In genomic region chr5:59709346-59709821, GRCh38 we compare ENCODE assay signal across 18 cellular contexts.
DNase-seq lines count a peak whose midpoint lies in the region; ATAC-seq lines count a peak whose summit lies in the region.
"Had no signal": no experiment of that assay in that cellular context is flagged by ENCODE, and none has a peak within 500 bp of the region (broad histone marks: within the 10 kb centered on the region; RNA-seq: fewer than 3 reads in every experiment).

No MANE protein-coding gene starts in this region.

- H3K36me3 Mint-ChIP-seq in activated naive CD4-positive, alpha-beta T cell treated with anti-CD3 and anti-CD28 coated beads, Interleukin-2, amount 50 U/mL, for 72 hours = peaks cover 0 to 9% of the 10 kb centered on the region in 2 donors

- peaks cover 2% of the 10 kb centered on the region; the same call in 1 of the 2 replicates for H3K36me3 ChIP-seq in ES-I3 (ENCODE audit: insufficient read depth, low read length)

- no peak for ATAC-seq in activated naive CD4-positive, alpha-beta T cell treated with anti-CD3 and anti-CD28 coated beads, Interleukin-2, amount 50 U/mL, for 72 hours
- ATAC-seq in Right ventricle myocardium superior (ENCODE audit: poor library complexity) = no peak
- ATAC-seq: Panc1 had no signal

- H3K27ac ChIP-seq in epithelial cell of prostate = peak overlapping the region; percentile 34

- intact Hi-C loops in Right ventricle myocardium superior (cut with DNase I) = no loop called here

- H3K4me1 ChIP-seq in ES-I3 (ENCODE audit: insufficient read depth, low read length) = peaks cover 33% of the 10 kb centered on the region; the same call in 1 of the 2 replicates

- H3K9me3 Mint-ChIP-seq in activated naive CD4-positive, alpha-beta T cell treated with anti-CD3 and anti-CD28 coated beads, Interleukin-2, amount 50 U/mL, for 72 hours = peaks cover 7 to 8% of the 10 kb centered on the region in 2 donors

- H3K9ac ChIP-seq in ES-I3 (ENCODE audit: low read depth, low read length) = peak overlapping the region; percentile 33; the same call in 1 of the 2 replicates

- DNase-seq in NCI-H69 (lab: John Stamatoyannopoulos, UW) = peak; percentile 90
- DNase-seq in epithelial cell of prostate (ENCODE audit: low read depth, low spot score) = no peak
- peak; percentile 25 for DNase-seq in myocyte (ENCODE audit: low read depth)
- no peak for DNase-seq in activated naive CD4-positive, alpha-beta T cell treated with anti-CD3 and anti-CD28 coated beads, Interleukin-2, amount 50 U/mL, for 72 hours (ENCODE audit: low spot score in 2 of 2)
- DNase-seq in activated T-cell treated with anti-CD3 and anti-CD28 coated beads for 4 hours = no peak
- no peak for DNase-seq in foreskin melanocyte
- DNase-seq in Right ventricle myocardium superior = no peak
- DNase-seq: activated CD4-positive, alpha-beta T cell treated with anti-CD3 and anti-CD28 coated beads for 1 hour; AML-193; cortex of kidney; KG1; NCI-H1694 treated with DMSO at 0.1 percent for 48 hours; NCI-H526; stimulated activated CD4-positive, alpha-beta T cell treated with anti-CD3 and anti-CD28 coated beads, Interleukin-15, amount 100 ng/mL, for 24 hours; T-helper 1 cell had no signal

- H3K9me3 ChIP-seq in ES-I3 (ENCODE audit: control insufficient read depth, insufficient read depth, low read length) = peaks cover 7% of the 10 kb centered on the region

- H3K27ac Mint-ChIP-seq in activated naive CD4-positive, alpha-beta T cell treated with anti-CD3 and anti-CD28 coated beads, Interleukin-2, amount 50 U/mL, for 72 hours = no peak overlapping the region
- H3K27ac Mint-ChIP-seq: memory B cell had no signal

Comparison
In these comparisons a context has a peak if more than half of its experiments do, and no peak if none do; other contexts are left out.
1. DNase-seq: peak in NCI-H69 (single experiment) and myocyte (single experiment); none in epithelial cell of prostate (single experiment), activated naive CD4-positive, alpha-beta T cell treated with anti-CD3 and anti-CD28 coated beads, Interleukin-2, amount 50 U/mL, for 72 hours (0 of 2), activated T-cell treated with anti-CD3 and anti-CD28 coated beads for 4 hours (single experiment), foreskin melanocyte (single experiment) and Right ventricle myocardium superior (single experiment).